ENCODE assay signal across 31 cellular contexts in the genomic region with DNA sequence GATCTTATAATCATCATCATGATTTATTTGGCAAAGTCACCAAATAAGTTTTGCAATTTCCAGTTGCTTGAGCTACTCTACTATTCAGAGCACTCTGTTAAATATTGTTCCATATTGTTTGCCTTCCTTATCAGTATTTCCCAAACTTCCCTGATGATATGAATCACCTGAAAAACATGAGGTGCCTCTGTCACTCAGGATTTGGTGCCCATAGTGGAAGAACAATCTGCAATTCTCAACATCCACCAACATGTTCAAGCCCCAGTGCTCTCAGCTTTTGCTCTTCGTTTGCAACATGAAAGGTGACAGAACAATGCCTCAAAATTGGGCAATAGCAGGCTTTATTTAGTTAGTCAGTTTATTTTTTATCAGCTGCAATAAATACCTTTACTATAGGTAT. TPM values are rescaled to one million over a fixed set of nuclear protein-coding genes. Genes with fewer than 3 reads are reported as not detected.
DNase-seq lines count a peak whose midpoint lies in the region; ATAC-seq, FAIRE-seq and TF ChIP-seq lines count a peak whose summit lies in the region.
"Had no signal": no experiment of that assay in that cellular context is flagged by ENCODE, and none has a peak within 500 bp of the region (broad histone marks: within the 10 kb centered on the region; RNA-seq: fewer than 3 reads in every experiment).

No MANE protein-coding gene starts in this region.

- H3K4me2 ChIP-seq in A549 = peak overlapping the region; percentile 50

- peaks cover 19% of the 10 kb centered on the region for H3K4me1 ChIP-seq in A549
- H3K4me1 ChIP-seq in gastroesophageal sphincter = no peaks in the 10 kb centered on the region
- H3K4me1 ChIP-seq in lung (ENCODE audit: control insufficient read depth in 2 of 2, insufficient read depth in 2 of 2, low read length in 2 of 2) = peaks cover 2 to 4% of the 10 kb centered on the region in 2 donors
- H3K4me1 ChIP-seq: adrenal gland, psoas muscle, thyroid gland had no signal

- no peak for FAIRE-seq in A549 (lab: Jason Lieb, UNC)
- FAIRE-seq: frontal cortex, H54, islet of Langerhans had no signal

- TF ChIP-seq POLR2A in A549 (IDR thresholded peaks at IDR 0.05; ENCODE audit: low read length) = no peak
- no peak for TF ChIP-seq POLR2A in gastroesophageal sphincter (IDR thresholded peaks at IDR 0.05)

- ATAC-seq in A549 (peak; percentile 66 to 88; a peak in 5 of 6 replicates), gastroesophageal sphincter (peak; percentile 31), lung (ENCODE audit: insufficient read depth, low FRiP score) (peak; percentile 9), esophagus mucosa (no peak), sciatic nerve (no peak), GM19328 (IDR thresholded peaks at IDR 0.05; ENCODE audit: unreplicated experiment) (no peak)
- ATAC-seq: CD8-positive, alpha-beta T cell; Panc1; stimulated activated naive CD8-positive, alpha-beta T cell treated with anti-CD3 and anti-CD28 coated beads, Interleukin-15, amount 100 ng/mL, for 72 hours had no signal

- H3K36me3 ChIP-seq in gastroesophageal sphincter (no peaks in the 10 kb centered on the region), lung (ENCODE audit: control insufficient read depth in 2 of 2, insufficient read depth in 2 of 2, low read length in 2 of 2) (no peaks in the 10 kb centered on the region)
- H3K36me3 ChIP-seq: adrenal gland, brain microvascular endothelial cell, thyroid gland had no signal

- H3K27me3 ChIP-seq in gastroesophageal sphincter (no peaks in the 10 kb centered on the region), lung (ENCODE audit: control insufficient read depth, insufficient read depth) (no peaks in the 10 kb centered on the region)
- H3K27me3 ChIP-seq: adrenal gland, brain microvascular endothelial cell, thyroid gland had no signal

- TF ChIP-seq EP300 in A549 (IDR thresholded peaks at IDR 0.05) = peak in 1 of 2 experiments; percentile 19; a peak in 1 of 5 replicates
- TF ChIP-seq EP300 in gastroesophageal sphincter (IDR thresholded peaks at IDR 0.05) = no peak

- WGBS in A549 (ENCODE audit: missing lambda C conversion rate) = 33% methylated on average over 1 of the region's 1 CpG
- WGBS in gastroesophageal sphincter (ENCODE audit: low coverage in 1 of 2), 2 donors = 0 to 86% methylated on average over 1 of the region's 1 CpG
- 5 to 20% methylated on average over 1 of the region's 1 CpG for WGBS in lung, 2 donors

- intact Hi-C loops in sciatic nerve (cut with DNase I) = no loop called here

- CTCF ChIA-PET in A549 (lab: Yijun Ruan, JAX) = interaction anchor here (0.7 to 4.8 kb wide), 4 partner anchors 12 to 28 kb away, joined by 3 to 29 read pairs (median 5); no protein-coding TSS in a partner anchor

- TF ChIP-seq CTCF in A549 (IDR thresholded peaks at IDR 0.05) = no peak
- TF ChIP-seq CTCF in VCaP (conservative IDR thresholded peaks at IDR 0.05) = no peak
- no peak for TF ChIP-seq CTCF in gastroesophageal sphincter (IDR thresholded peaks at IDR 0.05)
- no peak for TF ChIP-seq CTCF in lung (IDR thresholded peaks at IDR 0.05; ENCODE audit: control extremely low read depth, extremely low read depth)

- POLR2A ChIA-PET in A549 (lab: Yijun Ruan, JAX) = interaction anchor here (2.3 kb wide), 1 partner anchor 29 kb away, joined by 17 read pairs; a partner anchor contains a TSS

- TF ChIP-seq RAD21 in A549 (conservative IDR thresholded peaks at IDR 0.05 in 1 of 2, IDR thresholded peaks at IDR 0.05 in 1 of 2) = no peak

- H3K4me3 ChIP-seq in A549 (no peak overlapping the region), gastroesophageal sphincter (no peak overlapping the region), lung (no peak overlapping the region)
- H3K4me3 ChIP-seq: adrenal gland, psoas muscle, skin epidermis, thyroid gland had no signal

- peak; percentile 53 to 64 for DNase-seq in A549 (ENCODE audit: low read depth in 1 of 2, low spot score in 1 of 2)
- DNase-seq in lung (ENCODE audit: low spot score) = no peak
- DNase-seq in activated T-cell treated with anti-CD3 and anti-CD28 coated beads, Interleukin-2, amount 50 U/mL, for 1 hour = no peak
- no peak for DNase-seq in sciatic nerve (ENCODE audit: low spot score)
- DNase-seq: activated CD4-positive, alpha-beta T cell treated with anti-CD3 and anti-CD28 coated beads, Interleukin-2, amount 10 ng/mL, durations not matched to agents 7 days and 5 days; activated naive CD4-positive, alpha-beta T cell treated with anti-CD3 and anti-CD28 coated beads for 36 hours; adrenal gland; brain microvascular endothelial cell; CD8-positive, alpha-beta T cell; effector CD8-positive, alpha-beta T cell; Kasumi-1; mesenchymal stem cell; NCI-H1092; NCI-H187; NCI-H526 treated with DMSO at 0.1 percent for 48 hours; psoas muscle; SIG-M5; stimulated activated CD8-positive, alpha-beta memory T cell treated with anti-CD3 and anti-CD28 coated beads, Interleukin-4, amount 100 ng/mL, for 48 hours; stimulated activated naive CD8-positive, alpha-beta T cell treated with anti-CD3 and anti-CD28 coated beads, Interleukin-15, amount 100 ng/mL, for 72 hours; SW 1271; T1000; thyroid gland had no signal

- H3K9me3 ChIP-seq in A549 = no peaks in the 10 kb centered on the region
- H3K9me3 ChIP-seq in gastroesophageal sphincter = no peaks in the 10 kb centered on the region
- no peaks in the 10 kb centered on the region for H3K9me3 ChIP-seq in lung (ENCODE audit: control insufficient read depth in 2 of 2, insufficient read depth in 1 of 2, low read length in 1 of 2)
- H3K9me3 ChIP-seq: adrenal gland, psoas muscle, thyroid gland had no signal

- peak overlapping the region in 1 of 2 experiments; percentile 49; a peak in 3 of 6 replicates for H3K27ac ChIP-seq in A549
- H3K27ac ChIP-seq in VCaP = peak overlapping the region; percentile 73
- no peak overlapping the region for H3K27ac ChIP-seq in gastroesophageal sphincter
- no peak overlapping the region for H3K27ac ChIP-seq in lung (ENCODE audit: low read depth in 1 of 2, low read length in 1 of 2)
- H3K27ac ChIP-seq: adrenal gland, brain microvascular endothelial cell, psoas muscle, skin epidermis, thyroid gland had no signal

TF ChIP-seq in A549, 52 proteins besides CTCF, POLR2A, EP300 and RAD21:
- TF ChIP-seq, protein P1, sequence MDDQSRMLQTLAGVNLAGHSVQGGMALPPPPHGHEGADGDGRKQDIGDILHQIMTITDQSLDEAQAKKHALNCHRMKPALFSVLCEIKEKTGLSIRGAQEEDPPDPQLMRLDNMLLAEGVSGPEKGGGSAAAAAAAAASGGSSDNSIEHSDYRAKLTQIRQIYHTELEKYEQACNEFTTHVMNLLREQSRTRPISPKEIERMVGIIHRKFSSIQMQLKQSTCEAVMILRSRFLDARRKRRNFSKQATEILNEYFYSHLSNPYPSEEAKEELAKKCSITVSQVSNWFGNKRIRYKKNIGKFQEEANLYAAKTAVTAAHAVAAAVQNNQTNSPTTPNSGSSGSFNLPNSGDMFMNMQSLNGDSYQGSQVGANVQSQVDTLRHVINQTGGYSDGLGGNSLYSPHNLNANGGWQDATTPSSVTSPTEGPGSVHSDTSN (IDR thresholded peaks at IDR 0.05) = peak; percentile 25; the same call in 1 of the 2 replicates
- TF ChIP-seq RNF2 (IDR thresholded peaks at IDR 0.05; ENCODE audit: borderline replicate concordance, low read depth) = no peak
- TF ChIP-seq, protein P2, sequence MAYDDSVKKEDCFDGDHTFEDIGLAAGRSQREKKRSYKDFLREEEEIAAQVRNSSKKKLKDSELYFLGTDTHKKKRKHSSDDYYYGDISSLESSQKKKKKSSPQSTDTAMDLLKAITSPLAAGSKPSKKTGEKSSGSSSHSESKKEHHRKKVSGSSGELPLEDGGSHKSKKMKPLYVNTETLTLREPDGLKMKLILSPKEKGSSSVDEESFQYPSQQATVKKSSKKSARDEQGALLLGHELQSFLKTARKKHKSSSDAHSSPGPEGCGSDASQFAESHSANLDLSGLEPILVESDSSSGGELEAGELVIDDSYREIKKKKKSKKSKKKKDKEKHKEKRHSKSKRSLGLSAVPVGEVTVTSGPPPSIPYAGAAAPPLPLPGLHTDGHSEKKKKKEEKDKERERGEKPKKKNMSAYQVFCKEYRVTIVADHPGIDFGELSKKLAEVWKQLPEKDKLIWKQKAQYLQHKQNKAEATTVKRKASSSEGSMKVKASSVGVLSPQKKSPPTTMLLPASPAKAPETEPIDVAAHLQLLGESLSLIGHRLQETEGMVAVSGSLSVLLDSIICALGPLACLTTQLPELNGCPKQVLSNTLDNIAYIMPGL (CRISPR knock-in tag; IDR thresholded peaks at IDR 0.05; ENCODE audit: borderline replicate concordance) = no peak
- peak; percentile 69 for TF ChIP-seq JUNB (IDR thresholded peaks at IDR 0.05)
- TF ChIP-seq, protein P3, sequence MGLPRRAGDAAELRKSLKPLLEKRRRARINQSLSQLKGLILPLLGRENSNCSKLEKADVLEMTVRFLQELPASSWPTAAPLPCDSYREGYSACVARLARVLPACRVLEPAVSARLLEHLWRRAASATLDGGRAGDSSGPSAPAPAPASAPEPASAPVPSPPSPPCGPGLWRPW (IDR thresholded peaks at IDR 0.05) = 0 out of 2 replicates have a peak, but pooled peaks have one; percentile 38
- peak; percentile 68 for TF ChIP-seq GATA3 (IDR thresholded peaks at IDR 0.05; ENCODE audit: borderline replicate concordance)
- peak; percentile 70 to 83; a peak in 3 of 4 replicates for TF ChIP-seq CEBPB (IDR thresholded peaks at IDR 0.05)
- peak; percentile 52; the same call in 1 of the 2 replicates for TF ChIP-seq FOSL2 (IDR thresholded peaks at IDR 0.05)
- TF ChIP-seq FOSL2 (CRISPR knock-in tag; IDR thresholded peaks at IDR 0.05) = peak; percentile 82

RNA-seq across cellular contexts. Expression of a gene that starts 28.6 kb away (rescaled TPM):
- 107 and 111 TPM in 2 replicates for polyA plus RNA-seq in A549 (2011; rRNA removed)
- 81.8 and 97.0 TPM in 2 replicates for polyA plus RNA-seq in A549 (2012; cell fraction: cytosol; rRNA removed)
- polyA plus RNA-seq in A549 (2012; cell fraction: nucleus; rRNA removed) = 137 and 157 TPM in 2 replicates
- polyA plus RNA-seq in A549 (2017; fragmentation: RNase III; extraction: RNeasy Plus Mini Kit Qiagen cat#74134 plus additional on column Dnase treatment) = 41.1 to 50.7 TPM (median 46.0 TPM) in 3 replicates
- polyA minus RNA-seq in A549 (2011; rRNA and poly(A)+ RNA removed) = 31.2 and 45.5 TPM in 2 replicates
- 100 to 1,000 TPM in 2 of 4 donors, 10 to 100 TPM in 2; 74.2 to 200 (median 133) TPM for total RNA-seq in gastroesophageal sphincter
- 100 to 1,000 TPM; 318 to 748 TPM for total RNA-seq in lung
- 100 to 1,000 TPM; 181 to 218 TPM for polyA plus RNA-seq in lung
- total RNA-seq in esophagus mucosa = 79.4 TPM
- 396 TPM for total RNA-seq in sciatic nerve

Comparison
In these comparisons a context has a peak if more than half of its experiments do, and no peak if none do; other contexts are left out.
1. ATAC-seq: peak in A549 (2 of 2), gastroesophageal sphincter (single experiment) and lung (single experiment); none in esophagus mucosa (single experiment), sciatic nerve (single experiment) and GM19328 (single experiment).
2. DNase-seq: peak in A549 (2 of 2); none in lung (single experiment), activated T-cell treated with anti-CD3 and anti-CD28 coated beads, Interleukin-2, amount 50 U/mL, for 1 hour (single experiment) and sciatic nerve (single experiment).